Comparison of ENCODE assay signal across 32 cellular contexts in the genomic region with DNA sequence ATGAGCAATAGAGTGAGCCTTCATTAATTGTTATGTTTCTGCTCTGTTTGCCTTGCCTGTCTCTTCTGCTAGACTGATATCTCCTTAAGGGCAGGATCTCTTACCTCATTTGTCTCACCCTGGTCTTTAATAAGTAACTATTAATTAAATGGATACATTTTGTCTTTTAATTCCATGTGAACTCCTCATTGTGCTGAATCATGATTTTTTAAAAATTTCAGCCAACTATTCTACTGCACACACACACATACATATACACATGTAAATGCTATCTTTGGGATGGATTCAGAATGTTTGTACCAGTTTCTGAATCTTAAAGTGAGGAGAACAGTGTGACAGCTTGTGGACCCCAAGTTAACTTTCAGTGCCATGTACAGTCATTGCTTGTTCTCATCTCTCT.
"Had no signal": no experiment of that assay in that cellular context is flagged by ENCODE, and none has a peak within 500 bp of the region (broad histone marks: within the 10 kb centered on the region; RNA-seq: fewer than 3 reads in every experiment).

No MANE protein-coding gene starts in this region.

- H2AFZ ChIP-seq: parathyroid adenoma had no signal

- ATAC-seq: naive thymus-derived CD8-positive, alpha-beta T cell; natural killer cell treated with Interleukin-12 subunit alpha and Interleukin-12 subunit beta and Interleukin-15 and Interleukin-18, amount 100 ng/mL, for 72 hours; psoas muscle; right cardiac atrium; stimulated activated memory B cell treated with anti-CD40 and anti-IgM and Interleukin-4, amounts not matched to agents 10 μg/mL and 1 μg/mL and 100 μg/mL, for 72 hours; stimulated activated naive CD8-positive, alpha-beta T cell treated with anti-CD3 and anti-CD28 coated beads, Interleukin-15, amount 100 ng/mL, for 72 hours; stimulated activated naive CD8-positive, alpha-beta T cell treated with anti-CD3 and anti-CD28 coated beads, Interleukin-15, Interleukin-2, amounts not matched to agents 100 U/mL and 50 U/mL, for 24 hours; upper lobe of right lung had no signal

- H3K9me3 Mint-ChIP-seq: naive thymus-derived CD8-positive, alpha-beta T cell; nephron progenitor cell; stimulated activated memory B cell treated with anti-CD40 and anti-IgM and Interleukin-4, amounts not matched to agents 10 μg/mL and 1 μg/mL and 100 μg/mL, for 72 hours; stimulated activated naive CD8-positive, alpha-beta T cell treated with anti-CD3 and anti-CD28 coated beads, Interleukin-15, amount 100 ng/mL, for 72 hours; type B pancreatic cell had no signal

- H3K79me2 ChIP-seq: parathyroid adenoma had no signal

- H3K4me1 ChIP-seq: parathyroid adenoma, psoas muscle, spleen, suprapubic skin, testis, tibial artery, transverse colon, upper lobe of right lung, uterus had no signal

- H3K9me3 ChIP-seq: neutrophil, ovary, psoas muscle, suprapubic skin, testis, tibial artery, transverse colon, upper lobe of right lung, uterus had no signal

- H3K27me3 Mint-ChIP-seq: natural killer cell treated with Interleukin-12 subunit alpha and Interleukin-12 subunit beta and Interleukin-15 and Interleukin-18, amount 100 ng/mL, for 72 hours; progenitor cell of endocrine pancreas; stimulated activated memory B cell treated with anti-CD40 and anti-IgM and Interleukin-4, amounts not matched to agents 10 μg/mL and 1 μg/mL and 100 μg/mL, for 72 hours; stimulated activated naive CD8-positive, alpha-beta T cell treated with anti-CD3 and anti-CD28 coated beads, Interleukin-15, amount 100 ng/mL, for 72 hours; type B pancreatic cell had no signal

- H3K36me3 ChIP-seq: neutrophil, ovary, spleen, suprapubic skin, tibial artery, transverse colon, upper lobe of right lung, uterus had no signal

- H3K36me3 Mint-ChIP-seq: naive thymus-derived CD8-positive, alpha-beta T cell; natural killer cell treated with Interleukin-12 subunit alpha and Interleukin-12 subunit beta and Interleukin-15 and Interleukin-18, amount 100 ng/mL, for 72 hours; stimulated activated memory B cell treated with anti-CD40 and anti-IgM and Interleukin-4, amounts not matched to agents 10 μg/mL and 1 μg/mL and 100 μg/mL, for 72 hours; type B pancreatic cell had no signal

- H3K4me1 Mint-ChIP-seq: nephron progenitor cell; neural crest cell; stimulated activated memory B cell treated with anti-CD40 and anti-IgM and Interleukin-4, amounts not matched to agents 10 μg/mL and 1 μg/mL and 100 μg/mL, for 72 hours; stimulated activated naive CD8-positive, alpha-beta T cell treated with anti-CD3 and anti-CD28 coated beads, Interleukin-15, amount 100 ng/mL, for 72 hours had no signal

- H3K4me3 ChIP-seq: ovary, psoas muscle, skin epidermis, smooth muscle cell, spleen, suprapubic skin, testis, tibial artery, transverse colon, upper lobe of right lung, uterus had no signal

- H3K4me3 Mint-ChIP-seq: naive thymus-derived CD8-positive, alpha-beta T cell; natural killer cell treated with Interleukin-12 subunit alpha and Interleukin-12 subunit beta and Interleukin-15 and Interleukin-18, amount 100 ng/mL, for 72 hours; nephron progenitor cell; neural crest cell; stimulated activated memory B cell treated with anti-CD40 and anti-IgM and Interleukin-4, amounts not matched to agents 10 μg/mL and 1 μg/mL and 100 μg/mL, for 72 hours; stimulated activated naive CD8-positive, alpha-beta T cell treated with anti-CD3 and anti-CD28 coated beads, Interleukin-15, amount 100 ng/mL, for 72 hours; type B pancreatic cell had no signal

- DNase-seq: naive thymus-derived CD8-positive, alpha-beta T cell; nephron progenitor cell; nucleus accumbens; ovary; posterior cingulate gyrus; psoas muscle; right cardiac atrium; spleen; stimulated activated CD4-positive, alpha-beta T cell treated with anti-CD3 and anti-CD28 coated beads, Interleukin-12 subunit alpha, Interleukin-12 subunit beta, amount 100 ng/mL, for 4 hours; stimulated activated CD4-positive, alpha-beta T cell treated with anti-CD3 and anti-CD28 coated beads, Interleukin-1b, Interleukin-23, amount 100 ng/mL, for 48 hours; stimulated activated CD4-positive, alpha-beta T cell treated with anti-CD3 and anti-CD28 coated beads, Interleukin-4, amount 100 ng/mL, for 1 hour; stimulated activated CD4-positive, alpha-beta T cell treated with anti-CD3 and anti-CD28 coated beads, Interleukin-4, amount 100 ng/mL, for 4 hours; stimulated activated CD8-positive, alpha-beta memory T cell treated with anti-CD3 and anti-CD28 coated beads, Interleukin-4, amount 100 ng/mL, for 48 hours; stimulated activated naive CD4-positive, alpha-beta T cell; stimulated activated naive CD8-positive, alpha-beta T cell treated with anti-CD3 and anti-CD28 coated beads, Interleukin-15, amount 100 ng/mL, for 72 hours; stimulated activated naive CD8-positive, alpha-beta T cell treated with anti-CD3 and anti-CD28 coated beads, Interleukin-15, Interleukin-2, amounts not matched to agents 100 U/mL and 50 U/mL, for 24 hours; substantia nigra; tibial artery; transverse colon; upper lobe of right lung; uterus had no signal

- H3K27ac Mint-ChIP-seq: naive thymus-derived CD8-positive, alpha-beta T cell; natural killer cell treated with Interleukin-12 subunit alpha and Interleukin-12 subunit beta and Interleukin-15 and Interleukin-18, amount 100 ng/mL, for 72 hours; progenitor cell of endocrine pancreas; stimulated activated memory B cell treated with anti-CD40 and anti-IgM and Interleukin-4, amounts not matched to agents 10 μg/mL and 1 μg/mL and 100 μg/mL, for 72 hours; stimulated activated naive CD8-positive, alpha-beta T cell treated with anti-CD3 and anti-CD28 coated beads, Interleukin-15, amount 100 ng/mL, for 72 hours; type B pancreatic cell had no signal

- H3K27me3 ChIP-seq: neutrophil, ovary, spleen, suprapubic skin, testis, tibial artery, transverse colon, upper lobe of right lung, uterus had no signal

- H3K4me2 ChIP-seq: smooth muscle cell had no signal

- H3K27ac ChIP-seq: neutrophil, ovary, parathyroid adenoma, psoas muscle, skin epidermis, spleen, suprapubic skin, testis, tibial artery, transverse colon, upper lobe of right lung, uterus had no signal

- H3K9ac ChIP-seq: parathyroid adenoma had no signal
